Comparison of ENCODE assay signal across 9 cellular contexts in genomic region chr1:42477775-42478174, GRCh38. TPM values are rescaled to one million over a fixed set of nuclear protein-coding genes. Genes with fewer than 3 reads are reported as not detected.
"Had no signal": no experiment of that assay in that cellular context is flagged by ENCODE, and none has a peak within 500 bp of the region (broad histone marks: within the 10 kb centered on the region; RNA-seq: fewer than 3 reads in every experiment).

No MANE protein-coding gene starts in this region.

- H3K4me3 ChIP-seq: K562 had no signal

- H3K9me3 Mint-ChIP-seq: IgD-negative memory B cell had no signal

- H3K27ac ChIP-seq: HL-60 had no signal

- H3K27me3 Mint-ChIP-seq: IgD-negative memory B cell had no signal

- DNase-seq: IMR-90, KBM-7 had no signal

- H3K4me3 Mint-ChIP-seq: IgD-negative memory B cell had no signal

- FAIRE-seq: HepG2, HTR-8/SVneo, K562 had no signal

- ATAC-seq: HepG2, K562 had no signal

RNA-seq across cellular contexts. Expression of gene ZMYND12, which starts 22.0 kb away (rescaled TPM):
- total RNA-seq: HT-29, HT1080, K562 had no signal
- polyA plus RNA-seq: K562 had no signal
